In genomic region chr12:55414889-55415288, GRCh38 we compare ENCODE assay signal across 12 cellular contexts. TPM values are rescaled to one million over a fixed set of nuclear protein-coding genes. Genes with fewer than 3 reads are reported as not detected.
DNase-seq lines count a peak whose midpoint lies in the region; ATAC-seq and TF ChIP-seq lines count a peak whose summit lies in the region.
"Not testable (repeated sequence)": the region's sequence is repeated elsewhere in the genome, so short reads cannot be mapped to it uniquely, and the experiment has no call there.
"Had no signal": no experiment of that assay in that cellular context is flagged by ENCODE, and none has a peak within 500 bp of the region (broad histone marks: within the 10 kb centered on the region; RNA-seq: fewer than 3 reads in every experiment).

No MANE protein-coding gene starts in this region.

- not testable (repeated sequence) for H3K27ac ChIP-seq in HUES48 (ENCODE audit: low read depth, low read length); body of pancreas; lung (ENCODE audit: low read depth in 1 of 2, low read length in 1 of 2); parathyroid adenoma

- not testable (repeated sequence) for TF ChIP-seq CTCF in body of pancreas (IDR thresholded peaks at IDR 0.05); lung (IDR thresholded peaks at IDR 0.05; ENCODE audit: control extremely low read depth, extremely low read depth); parathyroid adenoma (IDR thresholded peaks at IDR 0.05)

- ATAC-seq in activated CD4-positive, CD25-positive, alpha-beta regulatory T cell treated with anti-CD3 and anti-CD28 coated beads, Interleukin-2, amount 50 U/mL, for 24 hours, result peak; percentile 62 to 74
- ATAC-seq in body of pancreas (peak; percentile 72), left cardiac atrium (peak; percentile 76 to 84), lung (ENCODE audit: insufficient read depth, low FRiP score) (peak; percentile 82)

- not testable (repeated sequence) for H3K4me1 ChIP-seq in ES-I3 (ENCODE audit: insufficient read depth, low read length); HUES48 (ENCODE audit: control insufficient read depth, insufficient read depth, low read length); body of pancreas; lung (ENCODE audit: control insufficient read depth in 2 of 2, insufficient read depth in 2 of 2, low read length in 2 of 2); parathyroid adenoma

- H2AFZ ChIP-seq in parathyroid adenoma, result peak overlapping the region; percentile 51

- not testable (repeated sequence) for DNase-seq in body of pancreas; left cardiac atrium; lung (ENCODE audit: low spot score)

- peak overlapping the region; percentile 54 for H3K4me3 ChIP-seq in HUES48 (ENCODE audit: low read depth, low read length)
- H3K4me3 ChIP-seq in body of pancreas; lung; parathyroid adenoma (ENCODE audit: low read depth, low read length): not testable (repeated sequence)

- intact Hi-C loops in body of pancreas (cut with DNase I); left cardiac atrium (cut with DNase I): not testable (repeated sequence)

- not testable (repeated sequence) for H3K27me3 ChIP-seq in HUES48 (ENCODE audit: control insufficient read depth, insufficient read depth, low read length); body of pancreas; lung (ENCODE audit: control insufficient read depth, insufficient read depth); parathyroid adenoma (ENCODE audit: control insufficient read depth, insufficient read depth, low read length)

- not testable (repeated sequence) for H3K36me3 ChIP-seq in ES-I3 (ENCODE audit: insufficient read depth, low read length); HUES48 (ENCODE audit: control insufficient read depth, insufficient read depth, low read length); body of pancreas (replicated peaks in 1 of 2; ENCODE audit: insufficient read depth in 1 of 2, low read depth in 2 of 2); lung (ENCODE audit: control insufficient read depth in 2 of 2, insufficient read depth in 2 of 2, low read length in 2 of 2); parathyroid adenoma (ENCODE audit: control insufficient read depth, insufficient read depth, low read length)

- H3K9me3 ChIP-seq in ES-I3 (ENCODE audit: control insufficient read depth, insufficient read depth, low read length); HUES48 (ENCODE audit: control insufficient read depth, insufficient read depth, low read length); body of pancreas; lung (ENCODE audit: control insufficient read depth in 2 of 2, insufficient read depth in 1 of 2, low read length in 1 of 2); parathyroid adenoma (ENCODE audit: control insufficient read depth, low read length): not testable (repeated sequence)

- H3K4me2 ChIP-seq in parathyroid adenoma (ENCODE audit: low read length), result not testable (repeated sequence)

- not testable (repeated sequence) for H3K79me2 ChIP-seq in parathyroid adenoma

- peak overlapping the region; percentile 4; the same call in 1 of the 2 replicates for H3K9ac ChIP-seq in ES-I3 (ENCODE audit: low read depth, low read length)
- H3K9ac ChIP-seq in HUES48 (ENCODE audit: low read depth, low read length); parathyroid adenoma: not testable (repeated sequence)

- WGBS in body of pancreas, 2 donors, result 21 to 44% methylated on average over 6 to 7 of the region's 34 CpGs
- 8 to 27% methylated on average over 3 to 11 of the region's 34 CpGs for WGBS in lung, 2 donors

- not testable (repeated sequence) for TF ChIP-seq POLR2A in body of pancreas (IDR thresholded peaks at IDR 0.05)

RNA-seq across cellular contexts. Expression of gene OR6C76, which starts 11.2 kb away (rescaled TPM):
- total RNA-seq in body of pancreas (not detected), left cardiac atrium (not detected), lung (not detected)
- polyA plus RNA-seq in lung, result not detected
- total RNA-seq: Caco-2, gastrocnemius medialis, liver, transverse colon had no signal
- polyA plus RNA-seq: esophagus, liver had no signal

RNA-seq across cellular contexts. Expression of gene OR6C65, which starts 14.6 kb away (rescaled TPM):
- not detected for total RNA-seq in body of pancreas
- not detected for total RNA-seq in left cardiac atrium
- total RNA-seq in lung, result not detected
- polyA plus RNA-seq in lung, result not detected
- total RNA-seq: Caco-2, gastrocnemius medialis, liver, transverse colon had no signal
- polyA plus RNA-seq: esophagus, liver had no signal

RNA-seq across cellular contexts. Expression of gene OR6C2, which starts 29.0 kb away (rescaled TPM):
- not detected for total RNA-seq in body of pancreas
- not detected for total RNA-seq in left cardiac atrium
- under 1 TPM in 1 of 2 donors, not detected in 1; 0.14 TPM for total RNA-seq in lung
- not detected for polyA plus RNA-seq in lung
- total RNA-seq: Caco-2, gastrocnemius medialis, liver had no signal
- polyA plus RNA-seq: liver had no signal

RNA-seq across cellular contexts. Expression of gene OR6C75, which starts 52.1 kb away (rescaled TPM):
- total RNA-seq in body of pancreas (not detected), left cardiac atrium (not detected), lung (not detected)
- polyA plus RNA-seq in lung, result not detected
- total RNA-seq: Caco-2, gastrocnemius medialis, liver, transverse colon had no signal
- polyA plus RNA-seq: esophagus, liver had no signal

RNA-seq across cellular contexts. Expression of gene OR6C70, which starts 55.0 kb away (rescaled TPM):
- total RNA-seq in body of pancreas (not detected), left cardiac atrium (not detected), lung (not detected)
- polyA plus RNA-seq in lung, result not detected
- total RNA-seq: Caco-2, gastrocnemius medialis, liver, transverse colon had no signal
- polyA plus RNA-seq: esophagus, liver had no signal
